ENCODE assay signal across 11 cellular contexts in the genomic region with DNA sequence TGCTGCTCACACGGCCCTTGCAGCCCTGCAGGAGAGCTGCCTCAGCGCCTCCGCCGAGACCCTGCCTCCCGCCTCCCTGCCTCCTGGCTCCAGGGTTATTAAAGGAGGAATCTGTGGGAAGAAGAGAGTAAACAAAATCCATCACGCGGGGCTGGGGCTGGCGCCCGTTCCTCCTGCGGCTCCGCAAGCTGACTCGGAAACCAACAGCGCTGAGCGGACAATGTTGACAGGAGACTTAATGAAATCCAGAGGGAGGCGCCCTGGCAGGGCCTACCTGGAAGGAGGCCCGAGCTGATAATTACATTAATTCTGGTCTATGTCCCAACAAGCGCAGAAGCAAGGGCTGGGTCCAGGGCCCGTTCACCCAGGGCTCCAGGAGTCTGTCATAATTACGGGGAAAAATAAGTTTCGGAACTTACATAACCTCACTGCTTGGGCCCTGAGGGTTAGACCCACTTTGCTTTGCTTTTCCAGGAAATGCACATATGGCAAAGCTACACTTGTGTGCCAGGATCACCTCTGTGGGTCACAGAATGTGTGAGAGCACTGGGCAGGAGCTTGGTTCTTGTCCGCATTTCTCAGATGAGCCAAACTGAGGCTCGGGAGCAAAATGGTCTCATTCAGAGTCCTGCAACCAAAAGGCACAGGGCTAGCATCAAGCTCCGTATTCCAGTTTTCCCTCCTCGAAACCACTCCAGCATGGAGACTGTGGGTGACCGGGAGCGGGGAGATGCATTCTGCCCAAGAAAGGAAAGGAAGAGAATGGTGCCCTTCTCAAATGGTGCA. TPM values are rescaled to one million over a fixed set of nuclear protein-coding genes. Genes with fewer than 3 reads are reported as not detected.
DNase-seq lines count a peak whose midpoint lies in the region; ATAC-seq and TF ChIP-seq lines count a peak whose summit lies in the region.
"Had no signal": no experiment of that assay in that cellular context is flagged by ENCODE, and none has a peak within 500 bp of the region (broad histone marks: within the 10 kb centered on the region; RNA-seq: fewer than 3 reads in every experiment).

No MANE protein-coding gene starts in this region.

- no peaks in the 10 kb centered on the region for H3K79me2 ChIP-seq in mammary epithelial cell (ENCODE audit: insufficient read depth, low read length)

- H3K27ac ChIP-seq in mammary epithelial cell (ENCODE audit: insufficient read depth, low read depth, low read length) (no peak overlapping the region), uterus (peak overlapping the region; percentile 65 to 76)
- H3K27ac ChIP-seq: KMS-11 had no signal

- H3K4me3 ChIP-seq in mammary epithelial cell (replicated peaks in 1 of 3; ENCODE audit: insufficient read depth in 1 of 3, low read depth in 2 of 3, low read length in 3 of 3) = no peak overlapping the region
- no peak overlapping the region for H3K4me3 ChIP-seq in uterus

- CTCF ChIA-PET in mammary epithelial cell (lab: Charles Lee; ENCODE audit: low non-redundant PET) = no interaction called here

- dilution Hi-C loops in mammary epithelial cell (cut with HindIII; ENCODE audit: low sequenced_read_pairs) = no loop called here

- ATAC-seq in left lobe of liver = peak; percentile 15
- ATAC-seq: natural killer cell treated with Interleukin-12 subunit alpha and Interleukin-12 subunit beta and Interleukin-15 and Interleukin-18, amount 100 ng/mL, for 72 hours had no signal

- in situ Hi-C loops in mammary epithelial cell (cut with MboI; ENCODE audit: low sequenced_read_pairs in 2 of 2) = no loop called here
- in situ Hi-C loops in GM13976 (cut with MboI; ENCODE audit: low sequenced_read_pairs, unreplicated experiment) = no loop called here

- H4K20me1 ChIP-seq in mammary epithelial cell (ENCODE audit: insufficient read depth, low read length) = no peaks in the 10 kb centered on the region

- no peak overlapping the region for H3K9ac ChIP-seq in mammary epithelial cell (ENCODE audit: insufficient read depth, low read length)
- H3K9ac ChIP-seq: KMS-11 had no signal

- H3K4me2 ChIP-seq in mammary epithelial cell (ENCODE audit: insufficient read depth, low read depth, low read length) = no peak overlapping the region
- H3K4me2 ChIP-seq: KMS-11 had no signal

- H3K4me1 ChIP-seq in mammary epithelial cell (ENCODE audit: insufficient read depth, low read length) (no peaks in the 10 kb centered on the region), uterus (peaks cover 0 to 5% of the 10 kb centered on the region in 2 donors)

- no peaks in the 10 kb centered on the region for H3K9me3 ChIP-seq in mammary epithelial cell (replicated peaks; ENCODE audit: insufficient read depth, low read length)
- H3K9me3 ChIP-seq in uterus = no peaks in the 10 kb centered on the region

- peak; percentile 22 to 24 for DNase-seq in SHP77 (lab: John Stamatoyannopoulos, UW)
- no peak for DNase-seq in SHP77 treated with DMSO at 0.1 percent for 48 hours (lab: John Stamatoyannopoulos, UW)
- DNase-seq in mammary epithelial cell = peak; percentile 50
- no peak for DNase-seq in left lobe of liver (ENCODE audit: low spot score)
- DNase-seq in uterus = peak; percentile 88 to 93
- DNase-seq in NCI-H345 (lab: John Stamatoyannopoulos, UW) = no peak
- no peak for DNase-seq in GM13976 (ENCODE audit: low spot score)
- no peak for DNase-seq in GM20000 (ENCODE audit: low spot score)
- DNase-seq: activated T-cell treated with anti-CD3 and anti-CD28 coated beads, Interleukin-2, amount 50 U/mL, for 1 hour had no signal

- H2AFZ ChIP-seq in mammary epithelial cell (ENCODE audit: low read depth, low read length) = no peak overlapping the region

- H3K27me3 ChIP-seq in mammary epithelial cell (ENCODE audit: insufficient read depth, low read length) (no peaks in the 10 kb centered on the region), uterus (no peaks in the 10 kb centered on the region)

- WGBS in mammary epithelial cell (ENCODE audit: low coverage, missing lambda C conversion rate) = 53% methylated on average over 25 of the region's 26 CpGs

- intact Hi-C loops in mammary epithelial cell (cut with micrococcal nuclease) = no loop called here
- intact Hi-C loops in uterus (cut with DNase I; ENCODE audit: low total_unique reads) = no loop called here

- H3K36me3 ChIP-seq in mammary epithelial cell (ENCODE audit: insufficient read depth, low read length) (no peaks in the 10 kb centered on the region), uterus (no peaks in the 10 kb centered on the region)

- no TSS peak for BruUV-seq in mammary epithelial cell (replicated peaks; lab: Mats Ljungman, UMichigan)

- TF ChIP-seq POLR2A in uterus (IDR thresholded peaks at IDR 0.05) = no peak

- TF ChIP-seq CTCF in mammary epithelial cell (conservative IDR thresholded peaks at IDR 0.05 in 1 of 2, IDR thresholded peaks at IDR 0.05 in 1 of 2; ENCODE audit: extremely low read depth in 1 of 2, insufficient read depth in 1 of 2, low read depth in 1 of 2, low read length in 2 of 2) = no peak
- no peak for TF ChIP-seq CTCF in uterus (IDR thresholded peaks at IDR 0.05)
- TF ChIP-seq CTCF in GM13976 (IDR thresholded peaks at IDR 0.05; ENCODE audit: borderline replicate concordance, control extremely low read depth, extremely low read depth, insufficient read depth, missing control alignments) = no peak
- TF ChIP-seq CTCF in GM20000 (IDR thresholded peaks at IDR 0.05; ENCODE audit: extremely low read depth, missing control alignments) = no peak

RNA-seq across cellular contexts. Expression of a gene that starts 43.8 kb away (rescaled TPM):
- total RNA-seq in mammary epithelial cell = 10 to 100 TPM; 14.8 to 17.7 TPM
- 13.4 TPM for polyA plus RNA-seq in mammary epithelial cell
- 76.1 TPM for polyA minus RNA-seq in mammary epithelial cell
- 3.2 TPM for total RNA-seq in left lobe of liver
- total RNA-seq in uterus = 10 to 100 TPM; 15.9 to 37.5 (median 18.0) TPM

Comparison
In these comparisons a context has a peak if more than half of its experiments do, and no peak if none do; other contexts are left out.
1. DNase-seq: peak in SHP77 (2 of 2), mammary epithelial cell (single experiment) and uterus (2 of 2); none in SHP77 treated with DMSO at 0.1 percent for 48 hours (single experiment), left lobe of liver (single experiment), NCI-H345 (single experiment), GM13976 (single experiment) and GM20000 (single experiment).